ENCODE assay signal across 10 cellular contexts in genomic region chr12:26629864-26630263, GRCh38.
DNase-seq lines count a peak whose midpoint lies in the region; ATAC-seq and TF ChIP-seq lines count a peak whose summit lies in the region.
"Had no signal": no experiment of that assay in that cellular context is flagged by ENCODE, and none has a peak within 500 bp of the region (broad histone marks: within the 10 kb centered on the region; RNA-seq: fewer than 3 reads in every experiment).

No MANE protein-coding gene starts in this region.

- H3K27ac Mint-ChIP-seq in glutamatergic neuron (ENCODE audit: unreplicated experiment) = peak overlapping the region; percentile 96
- H3K27ac Mint-ChIP-seq in naive thymus-derived CD8-positive, alpha-beta T cell = peak overlapping the region in 1 of 10 donors; percentile 12

- ATAC-seq in naive thymus-derived CD8-positive, alpha-beta T cell = no peak
- ATAC-seq in HG03442 (IDR thresholded peaks at IDR 0.05; ENCODE audit: unreplicated experiment) = no peak
- ATAC-seq: esophagus mucosa had no signal

- 55 to 57% methylated on average over 1 of the region's 1 CpG for WGBS in sigmoid colon, 2 donors

- H3K4me1 ChIP-seq in sigmoid colon = peaks cover 0 to 52% (median 39%) of the 10 kb centered on the region in 4 donors

- intact Hi-C loops in sigmoid colon (cut with DNase I) = loop anchor here (1.0 to 5.0 kb wide), 3 partner anchors 21 to 257 kb away; partner anchors contain the start of gene ITPR2

- TF ChIP-seq CTCF in GM10266 (IDR thresholded peaks at IDR 0.05; ENCODE audit: control insufficient read depth, insufficient read depth, low read depth, missing control alignments) (peak; percentile 14), WI38 (IDR thresholded peaks at IDR 0.05; ENCODE audit: low read depth, low read length) (peak; percentile 41; the same call in 1 of the 2 replicates), glutamatergic neuron (IDR thresholded peaks at IDR 0.05; ENCODE audit: partially characterized antibody, unreplicated experiment) (no peak), sigmoid colon (IDR thresholded peaks at IDR 0.05) (peak; percentile 32 to 61 (median 45))

- no peaks in the 10 kb centered on the region for H3K27me3 ChIP-seq in sigmoid colon

- H3K36me3 Mint-ChIP-seq in glutamatergic neuron (ENCODE audit: unreplicated experiment) = no peaks in the 10 kb centered on the region
- peaks cover 0 to 63% (median 44%) of the 10 kb centered on the region in 3 donors for H3K36me3 Mint-ChIP-seq in naive thymus-derived CD8-positive, alpha-beta T cell

- no peak for TF ChIP-seq EP300 in sigmoid colon (IDR thresholded peaks at IDR 0.05)

- H3K4me3 ChIP-seq in WI38 (ENCODE audit: low read depth, low read length) (peak overlapping the region; percentile 45), sigmoid colon (peak overlapping the region in 1 of 4 donors; percentile 31)

- H3K9me3 ChIP-seq in sigmoid colon = no peaks in the 10 kb centered on the region

- no peak for DNase-seq in GM10266 (ENCODE audit: extremely low spot score)
- no peak for DNase-seq in glutamatergic neuron
- no peak for DNase-seq in sigmoid colon
- DNase-seq in activated CD4-positive, alpha-beta T cell treated with anti-CD3 and anti-CD28 coated beads, Interleukin-2, amount 50 U/mL, for 48 hours = no peak
- DNase-seq in naive thymus-derived CD8-positive, alpha-beta T cell = no peak
- DNase-seq in DMS53 treated with DMSO at 0.1 percent for 48 hours (lab: John Stamatoyannopoulos, UW; ENCODE audit: unreplicated experiment) = no peak
- DNase-seq: activated T-cell treated with anti-CD3 and anti-CD28 coated beads, Interleukin-2, amount 50 U/mL, for 48 hours had no signal

- peaks cover 4% of the 10 kb centered on the region for H3K27me3 Mint-ChIP-seq in glutamatergic neuron (ENCODE audit: unreplicated experiment)
- H3K27me3 Mint-ChIP-seq in naive thymus-derived CD8-positive, alpha-beta T cell = no peaks in the 10 kb centered on the region

- peaks cover 0 to 26% (median 0%) of the 10 kb centered on the region in 4 donors for H3K36me3 ChIP-seq in sigmoid colon

- POLR2A ChIA-PET in naive thymus-derived CD8-positive, alpha-beta T cell (lab: Charles Lee) = no interaction called here

- TF ChIP-seq POLR2A in sigmoid colon (IDR thresholded peaks at IDR 0.05) = no peak

- peak overlapping the region; percentile 56 for H3K4me3 Mint-ChIP-seq in glutamatergic neuron (ENCODE audit: unreplicated experiment)
- H3K4me3 Mint-ChIP-seq in naive thymus-derived CD8-positive, alpha-beta T cell = no peak overlapping the region

- peaks cover 54% of the 10 kb centered on the region for H3K4me1 Mint-ChIP-seq in glutamatergic neuron (ENCODE audit: low read depth, unreplicated experiment)
- no peaks in the 10 kb centered on the region for H3K4me1 Mint-ChIP-seq in naive thymus-derived CD8-positive, alpha-beta T cell

- H3K27ac ChIP-seq in sigmoid colon = peak overlapping the region; percentile 69 to 83 (median 74)

- H3K9me3 Mint-ChIP-seq in glutamatergic neuron (ENCODE audit: unreplicated experiment) = peaks cover 4% of the 10 kb centered on the region
- H3K9me3 Mint-ChIP-seq in naive thymus-derived CD8-positive, alpha-beta T cell = no peaks in the 10 kb centered on the region
